ENCODE assay signal across 30 cellular contexts in the genomic region with DNA sequence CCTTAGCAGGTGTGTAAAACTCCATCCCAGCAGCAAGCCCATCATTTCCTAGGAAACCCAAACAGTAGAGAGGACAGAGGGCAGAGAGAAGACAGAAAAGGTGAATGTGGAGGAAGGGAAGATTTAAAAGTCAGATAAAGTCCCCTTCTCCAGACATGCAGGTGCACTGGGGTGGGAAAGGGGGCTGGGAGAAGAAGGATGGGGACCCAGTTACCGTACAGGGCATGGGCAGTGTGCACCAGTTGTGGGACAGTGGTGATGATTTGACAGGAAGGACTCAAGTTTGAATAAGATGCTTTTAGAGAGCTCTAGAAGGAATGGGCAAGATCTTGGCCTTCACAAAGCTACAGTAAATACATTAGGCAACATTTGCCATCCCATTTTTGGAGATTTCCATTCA.
"Had no signal": no experiment of that assay in that cellular context is flagged by ENCODE, and none has a peak within 500 bp of the region (broad histone marks: within the 10 kb centered on the region; RNA-seq: fewer than 3 reads in every experiment).

No MANE protein-coding gene starts in this region.

- ATAC-seq: naive thymus-derived CD8-positive, alpha-beta T cell; natural killer cell treated with Interleukin-12 subunit alpha and Interleukin-12 subunit beta and Interleukin-15 and Interleukin-18, amount 100 ng/mL, for 72 hours; psoas muscle; right cardiac atrium; right lobe of liver; stimulated activated effector memory CD8-positive, alpha-beta T cell treated with anti-CD3 and anti-CD28 coated beads, Interleukin-12 subunit alpha, Interleukin-12 subunit beta, amount 100 ng/mL, for 72 hours had no signal

- H3K9me3 ChIP-seq: neutrophil, ovary, psoas muscle, right lobe of liver, sigmoid colon, stomach, thoracic aorta, thyroid gland, tibial nerve, upper lobe of left lung, uterus had no signal

- H3K4me1 ChIP-seq: parathyroid adenoma, psoas muscle, right lobe of liver, sigmoid colon, stomach, thyroid gland, tibial nerve, upper lobe of left lung, uterus had no signal

- H3K27me3 Mint-ChIP-seq: stimulated activated naive CD8-positive, alpha-beta T cell treated with anti-CD3 and anti-CD28 coated beads, Interleukin-15, Interleukin-2, amounts not matched to agents 100 ng/mL and 50 ng/mL, for 24 hours had no signal

- H3K9me3 Mint-ChIP-seq: naive thymus-derived CD8-positive, alpha-beta T cell; natural killer cell treated with Interleukin-12 subunit alpha and Interleukin-12 subunit beta and Interleukin-15 and Interleukin-18, amount 100 ng/mL, for 72 hours; stimulated activated effector memory CD8-positive, alpha-beta T cell treated with anti-CD3 and anti-CD28 coated beads, Interleukin-12 subunit alpha, Interleukin-12 subunit beta, amount 100 ng/mL, for 72 hours; stimulated activated naive CD8-positive, alpha-beta T cell treated with anti-CD3 and anti-CD28 coated beads, Interleukin-15, Interleukin-2, amounts not matched to agents 100 ng/mL and 50 ng/mL, for 24 hours had no signal

- H3K4me1 Mint-ChIP-seq: naive B cell; naive thymus-derived CD8-positive, alpha-beta T cell; stimulated activated effector memory CD8-positive, alpha-beta T cell treated with anti-CD3 and anti-CD28 coated beads, Interleukin-12 subunit alpha, Interleukin-12 subunit beta, amount 100 ng/mL, for 72 hours; stimulated activated naive B cell treated with anti-CD40 and anti-IgM and Interleukin-4, amounts not matched to agents 10 μg/mL and 1 μg/mL and 100 μg/mL, for 72 hours had no signal

- H3K27ac Mint-ChIP-seq: naive B cell; naive thymus-derived CD8-positive, alpha-beta T cell; natural killer cell treated with Interleukin-12 subunit alpha and Interleukin-12 subunit beta and Interleukin-15 and Interleukin-18, amount 100 ng/mL, for 72 hours; nephron progenitor cell; progenitor cell of endocrine pancreas; stimulated activated effector memory CD8-positive, alpha-beta T cell treated with anti-CD3 and anti-CD28 coated beads, Interleukin-12 subunit alpha, Interleukin-12 subunit beta, amount 100 ng/mL, for 72 hours; stimulated activated naive B cell treated with anti-CD40 and anti-IgM and Interleukin-4, amounts not matched to agents 10 μg/mL and 1 μg/mL and 100 μg/mL, for 72 hours; stimulated activated naive CD8-positive, alpha-beta T cell treated with anti-CD3 and anti-CD28 coated beads, Interleukin-15, Interleukin-2, amounts not matched to agents 100 ng/mL and 50 ng/mL, for 24 hours had no signal

- H3K36me3 ChIP-seq: neutrophil, ovary, right lobe of liver, sigmoid colon, stomach, thoracic aorta, thyroid gland, tibial nerve, upper lobe of left lung, uterus had no signal

- H3K36me3 Mint-ChIP-seq: naive B cell; naive thymus-derived CD8-positive, alpha-beta T cell; natural killer cell treated with Interleukin-12 subunit alpha and Interleukin-12 subunit beta and Interleukin-15 and Interleukin-18, amount 100 ng/mL, for 72 hours; stimulated activated effector memory CD8-positive, alpha-beta T cell treated with anti-CD3 and anti-CD28 coated beads, Interleukin-12 subunit alpha, Interleukin-12 subunit beta, amount 100 ng/mL, for 72 hours; stimulated activated naive B cell treated with anti-CD40 and anti-IgM and Interleukin-4, amounts not matched to agents 10 μg/mL and 1 μg/mL and 100 μg/mL, for 72 hours had no signal

- H3K27me3 ChIP-seq: neutrophil, ovary, right lobe of liver, sigmoid colon, thyroid gland, tibial nerve, upper lobe of left lung, uterus had no signal

- H3K27ac ChIP-seq: neutrophil, ovary, parathyroid adenoma, psoas muscle, right lobe of liver, sigmoid colon, stomach, thoracic aorta, thyroid gland, tibial nerve, upper lobe of left lung, uterus had no signal

- H3K4me3 ChIP-seq: ovary, psoas muscle, right lobe of liver, sigmoid colon, stomach, thoracic aorta, thyroid gland, tibial nerve, upper lobe of left lung, uterus had no signal

- DNase-seq: naive B cell; naive thymus-derived CD8-positive, alpha-beta T cell; nephron progenitor cell; nucleus accumbens; ovary; posterior cingulate gyrus; psoas muscle; right cardiac atrium; right lobe of liver; sigmoid colon; small intestine; stimulated activated CD4-positive, alpha-beta T cell treated with anti-CD3 and anti-CD28 coated beads, Interleukin-15, amount 100 ng/mL, for 24 hours; stimulated activated CD4-positive, alpha-beta T cell treated with anti-CD3 and anti-CD28 coated beads, Interleukin-2, amount 100 ng/mL, for 24 hours; stimulated activated CD4-positive, alpha-beta T cell treated with anti-CD3 and anti-CD28 coated beads, Interleukin-2, amount 100 ng/mL, for 48 hours; stimulated activated CD4-positive, alpha-beta T cell treated with anti-CD3 and anti-CD28 coated beads, Interleukin-4, amount 100 ng/mL, for 24 hours; stimulated activated naive B cell treated with anti-CD40 and anti-IgM and Interleukin-4, amounts not matched to agents 10 μg/mL and 1 μg/mL and 100 μg/mL, for 72 hours; stimulated activated naive CD4-positive, alpha-beta T cell treated with Interleukin-2 at 50 U/mL for 16 hours; stomach; thyroid gland; trophoblast cell; upper lobe of left lung; uterus had no signal

- H3K9ac ChIP-seq: parathyroid adenoma had no signal

- H3K4me3 Mint-ChIP-seq: naive B cell; naive thymus-derived CD8-positive, alpha-beta T cell; natural killer cell treated with Interleukin-12 subunit alpha and Interleukin-12 subunit beta and Interleukin-15 and Interleukin-18, amount 100 ng/mL, for 72 hours; nephron progenitor cell; stimulated activated effector memory CD8-positive, alpha-beta T cell treated with anti-CD3 and anti-CD28 coated beads, Interleukin-12 subunit alpha, Interleukin-12 subunit beta, amount 100 ng/mL, for 72 hours; stimulated activated naive B cell treated with anti-CD40 and anti-IgM and Interleukin-4, amounts not matched to agents 10 μg/mL and 1 μg/mL and 100 μg/mL, for 72 hours; stimulated activated naive CD8-positive, alpha-beta T cell treated with anti-CD3 and anti-CD28 coated beads, Interleukin-15, Interleukin-2, amounts not matched to agents 100 ng/mL and 50 ng/mL, for 24 hours had no signal
